7 cellular contexts compared by ENCODE assay signal in genomic region chr19:54448774-54449700, GRCh38. TPM values are rescaled to one million over a fixed set of nuclear protein-coding genes. Genes with fewer than 3 reads are reported as not detected.
A peak's percentile ranks its signal among the peaks of the same experiment; 100 is the strongest.
DNase-seq lines count a peak whose midpoint lies in the region; ATAC-seq, FAIRE-seq and TF ChIP-seq lines count a peak whose summit lies in the region.

TSS of gene LENG8 (plus strand) at chr19:54449199. CDS start at chr19:54451345, 2,146 bp downstream.

- H4K20me1 ChIP-seq in hepatocyte (ENCODE audit: insufficient read depth, poor library complexity, severe bottlenecking) = peaks cover 47% of the 10 kb centered on the region

- peak; percentile 87 for ATAC-seq in HG02981 (IDR thresholded peaks at IDR 0.05; ENCODE audit: unreplicated experiment)

- no peaks in the 10 kb centered on the region for H3K36me3 ChIP-seq in hepatocyte (replicated peaks; ENCODE audit: insufficient read depth, low read depth)

- peak within 1 kb of the TSS; percentile 65 for H2AFZ ChIP-seq in hepatocyte

- peaks cover 24% of the 10 kb centered on the region for H3K4me1 ChIP-seq in hepatocyte (ENCODE audit: insufficient read depth)

- peak within 1 kb of the TSS; percentile 98 for H3K27ac ChIP-seq in hepatocyte

- H3K27me3 ChIP-seq in hepatocyte = no peaks in the 10 kb centered on the region

- WGBS in hepatocyte (ENCODE audit: low lambda C conversion rate, missing lambda C conversion rate) = under 1% methylated on average over 62 of the region's 96 CpGs

- H3K4me2 ChIP-seq in hepatocyte = peak within 1 kb of the TSS; percentile 97

- FAIRE-seq in GM18507 (lab: Jason Lieb, UNC) = peak; percentile 98

- H3K4me3 ChIP-seq in astrocyte of the cerebellum (ENCODE audit: low read depth, low read length) (peak within 1 kb of the TSS; percentile 93), hepatocyte (peak within 1 kb of the TSS; percentile 78), retinal pigment epithelial cell (ENCODE audit: low read length) (peak within 1 kb of the TSS; percentile 93)

- in situ Hi-C loops in astrocyte of the cerebellum (cut with HindIII; ENCODE audit: low sequenced_read_pairs) = no loop called here

- H3K9me2 ChIP-seq in hepatocyte (replicated peaks; ENCODE audit: insufficient read depth) = no peaks in the 10 kb centered on the region

- no peak for TF ChIP-seq CTCF in astrocyte of the cerebellum (IDR thresholded peaks at IDR 0.05; ENCODE audit: low read depth, low read length, missing control alignments)
- no peak for TF ChIP-seq CTCF in hepatocyte (IDR thresholded peaks at IDR 0.05; ENCODE audit: poor library complexity)
- no peak for TF ChIP-seq CTCF in retinal pigment epithelial cell (conservative IDR thresholded peaks at IDR 0.05; ENCODE audit: low read depth, low read length)

- peaks cover 78% of the 10 kb centered on the region for H3K79me2 ChIP-seq in hepatocyte

- H3K9me3 ChIP-seq in hepatocyte (ENCODE audit: low read depth) = no peaks in the 10 kb centered on the region

- DNase-seq in GM18507 (ENCODE audit: extremely low spot score, insufficient read length, low read depth) (peak; percentile 92), NCI-H2029 treated with DMSO at 0.1 percent for 48 hours (lab: John Stamatoyannopoulos, UW) (peak; percentile 76), T-helper 9 cell (peak; percentile 94), astrocyte of the cerebellum (ENCODE audit: low read depth) (peak; percentile 94), hepatocyte (ENCODE audit: low spot score) (peak; percentile 99), retinal pigment epithelial cell (ENCODE audit: low read depth) (peak; percentile 90)

RNA-seq across cellular contexts. Expression of gene LENG8, which starts in this region (rescaled TPM):
- 36.6 and 40.9 TPM in 2 replicates for total RNA-seq in hepatocyte
- polyA plus RNA-seq in hepatocyte = 54.0 and 69.7 TPM in 2 replicates

Comparison
In these comparisons a context has a peak if more than half of its experiments do, and no peak if none do; other contexts are left out.
1. Peak in every context shown above with its lines: DNase-seq, ATAC-seq, H3K4me3 ChIP-seq and H3K27ac ChIP-seq.